ENCODE assay signal across 26 cellular contexts in the genomic region with DNA sequence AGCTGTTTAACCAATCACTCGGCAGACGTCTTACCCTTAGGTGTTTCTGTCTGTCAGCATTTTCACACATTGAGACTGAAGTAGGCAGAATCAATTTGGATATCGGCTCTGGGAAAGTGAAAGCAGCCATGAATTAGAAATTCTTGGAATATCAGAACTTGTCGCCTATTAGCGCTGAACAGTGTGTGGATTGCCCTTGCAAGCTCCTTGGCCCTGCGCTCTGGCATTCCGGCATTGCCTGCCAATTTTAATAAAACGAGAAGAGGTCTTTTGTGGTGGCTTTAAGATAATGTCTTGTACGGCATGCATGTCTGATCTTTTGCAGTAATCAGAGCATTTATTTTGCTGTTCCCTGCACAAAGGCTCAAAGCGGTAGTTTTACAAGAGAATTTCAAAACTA.
DNase-seq lines count a peak whose midpoint lies in the region; ATAC-seq, FAIRE-seq and TF ChIP-seq lines count a peak whose summit lies in the region.
"Had no signal": no experiment of that assay in that cellular context is flagged by ENCODE, and none has a peak within 500 bp of the region (broad histone marks: within the 10 kb centered on the region; RNA-seq: fewer than 3 reads in every experiment).

No MANE protein-coding gene starts in this region.

- no peaks in the 10 kb centered on the region for H3K4me1 Mint-ChIP-seq in MCF 10A (ENCODE audit: insufficient read depth, unreplicated experiment)
- H3K4me1 Mint-ChIP-seq in type B pancreatic cell (ENCODE audit: unreplicated experiment), result peaks cover 6% of the 10 kb centered on the region

- H3K4me3 ChIP-seq in breast epithelium, result peak overlapping the region in 2 of 3 donors; percentile 19 to 41
- no peak overlapping the region for H3K4me3 ChIP-seq in keratinocyte (ENCODE audit: control insufficient read depth in 2 of 3, extremely low read depth in 1 of 3, insufficient read depth in 2 of 3, low read depth in 1 of 3, low read length in 3 of 3)
- H3K4me3 ChIP-seq: SJSA1 had no signal

- no peak overlapping the region for H2AFZ ChIP-seq in keratinocyte (ENCODE audit: control insufficient read depth, low read length)

- no peak overlapping the region for H3K9ac ChIP-seq in keratinocyte (ENCODE audit: control insufficient read depth, extremely low read depth, insufficient read depth, low read length)

- no peak overlapping the region for H3K4me3 Mint-ChIP-seq in MCF 10A (ENCODE audit: unreplicated experiment)
- peak overlapping the region; percentile 29 for H3K4me3 Mint-ChIP-seq in type B pancreatic cell

- DNase-seq in breast epithelium (ENCODE audit: low spot score in 2 of 2), result no peak
- no peak for DNase-seq in MCF 10A (ENCODE audit: unreplicated experiment)
- DNase-seq in astrocyte of the hippocampus (ENCODE audit: low read depth, low spot score), result peak; percentile 53
- DNase-seq in keratinocyte (ENCODE audit: low read depth, low spot score), result no peak
- no peak for DNase-seq in type B pancreatic cell (ENCODE audit: extremely low spot score, unreplicated experiment)
- no peak for DNase-seq in effector CD4-positive, alpha-beta T cell
- DNase-seq: 8988T; Calu3; DMS79 treated with DMSO at 0.1 percent for 48 hours; GF-D8; HCEC 1CT; Karpas-422; NCI-H1105; NCI-H146; NCI-H1930; NCI-H2107; NCI-H524; NCI-H748 treated with DMSO at 0.1 percent for 48 hours; NK-92 treated with Interleukin-12 subunit alpha and Interleukin-12 subunit beta, amount 100 ng/mL, for 24 hours; PC-3 had no signal

- no peak for TF ChIP-seq POLR2A in breast epithelium (IDR thresholded peaks at IDR 0.05)

- H3K36me3 Mint-ChIP-seq in MCF 10A (ENCODE audit: insufficient read depth, unreplicated experiment) (no peaks in the 10 kb centered on the region), type B pancreatic cell (no peaks in the 10 kb centered on the region)

- POLR2A ChIA-PET in MCF 10A (lab: Yijun Ruan, JAX), result no interaction called here

- no peak overlapping the region for H3K27ac Mint-ChIP-seq in MCF 10A (ENCODE audit: low read depth, unreplicated experiment)
- H3K27ac Mint-ChIP-seq in type B pancreatic cell, result no peak overlapping the region

- intact Hi-C loops in breast epithelium (cut with DNase I; ENCODE audit: low total_unique reads) (no loop called here), MCF 10A (cut with micrococcal nuclease) (no loop called here)

- H3K4me2 ChIP-seq in keratinocyte (ENCODE audit: control insufficient read depth, extremely low read depth, insufficient read depth, low read depth, low read length), result peak overlapping the region; percentile 19

- H3K4me1 ChIP-seq in breast epithelium, result no peaks in the 10 kb centered on the region
- H3K4me1 ChIP-seq in keratinocyte (ENCODE audit: control insufficient read depth, extremely low read depth, insufficient read depth, low read length), result no peaks in the 10 kb centered on the region
- H3K4me1 ChIP-seq: SJSA1 had no signal

- CTCF ChIA-PET in MCF 10A (lab: Yijun Ruan, JAX), result no interaction called here

- H3K36me3 ChIP-seq in breast epithelium, result no peaks in the 10 kb centered on the region
- no peaks in the 10 kb centered on the region for H3K36me3 ChIP-seq in keratinocyte (ENCODE audit: control insufficient read depth in 2 of 2, extremely low read depth in 1 of 2, insufficient read depth in 2 of 2, low read length in 2 of 2)
- H3K36me3 ChIP-seq: SJSA1 had no signal

- no peaks in the 10 kb centered on the region for H4K20me1 ChIP-seq in keratinocyte (ENCODE audit: control insufficient read depth, extremely low read depth, insufficient read depth, low read length)

- no peak for FAIRE-seq in keratinocyte (lab: Jason Lieb, UNC)
- FAIRE-seq: GM12891, H1 had no signal

- dilution Hi-C loops in keratinocyte (cut with MboI; ENCODE audit: extremely low pct_ligation_motif_present, low sequenced_read_pairs), result no loop called here

- TF ChIP-seq CTCF in breast epithelium (IDR thresholded peaks at IDR 0.05) (no peak), MCF 10A (IDR thresholded peaks at IDR 0.05; ENCODE audit: unreplicated experiment) (no peak), keratinocyte (optimal IDR thresholded peaks at IDR 0.05 in 1 of 3, IDR thresholded peaks at IDR 0.05 in 1 of 3, conservative IDR thresholded peaks at IDR 0.05 in 1 of 3; ENCODE audit: extremely low read depth in 1 of 3, insufficient read depth in 2 of 3, low read length in 3 of 3) (no peak), type B pancreatic cell (conservative IDR thresholded peaks at IDR 0.05) (no peak)

- no peaks in the 10 kb centered on the region for H3K9me3 ChIP-seq in breast epithelium
- no peaks in the 10 kb centered on the region for H3K9me3 ChIP-seq in keratinocyte (ENCODE audit: control insufficient read depth, low read depth, low read length)
- H3K9me3 ChIP-seq: SJSA1 had no signal

- no peak for ATAC-seq in HG02885 (IDR thresholded peaks at IDR 0.05; ENCODE audit: poor library complexity, unreplicated experiment)
- ATAC-seq: PC-3, Right ventricle myocardium inferior had no signal

- no TSS peak for BruUV-seq in MCF 10A (replicated peaks; lab: Mats Ljungman, UMichigan)

- no peaks in the 10 kb centered on the region for H3K9me1 ChIP-seq in keratinocyte (ENCODE audit: control insufficient read depth, extremely low read depth, insufficient read depth, low read length)

- H3K79me2 ChIP-seq in keratinocyte (ENCODE audit: control insufficient read depth, insufficient read depth, low read length), result no peaks in the 10 kb centered on the region

- peaks cover 44% of the 10 kb centered on the region for H3K9me3 Mint-ChIP-seq in MCF 10A (ENCODE audit: unreplicated experiment)
- H3K9me3 Mint-ChIP-seq in type B pancreatic cell, result no peaks in the 10 kb centered on the region

- H3K27me3 Mint-ChIP-seq in MCF 10A (ENCODE audit: insufficient read depth, unreplicated experiment), result no peaks in the 10 kb centered on the region
- H3K27me3 Mint-ChIP-seq in type B pancreatic cell, result peaks cover 58% of the 10 kb centered on the region

- no peaks in the 10 kb centered on the region for H3K27me3 ChIP-seq in breast epithelium
- peaks cover 7% of the 10 kb centered on the region for H3K27me3 ChIP-seq in keratinocyte (ENCODE audit: control insufficient read depth, extremely low read depth, insufficient read depth, low read length)
- H3K27me3 ChIP-seq: SJSA1 had no signal

- H3K27ac ChIP-seq in breast epithelium (no peak overlapping the region), keratinocyte (ENCODE audit: control insufficient read depth, insufficient read depth, low read length) (no peak overlapping the region)
- H3K27ac ChIP-seq: HL-60, SJSA1 had no signal

Comparison
In these comparisons a context has a peak if more than half of its experiments do, and no peak if none do; other contexts are left out.
1. H3K4me3 ChIP-seq: peak in breast epithelium (2 of 3); none in keratinocyte (0 of 3).